In genomic region chr1:150010388-150011115, GRCh38 we compare ENCODE assay signal across 8 cellular contexts. TPM values are rescaled to one million over a fixed set of nuclear protein-coding genes. Genes with fewer than 3 reads are reported as not detected.
DNase-seq lines count a peak whose midpoint lies in the region; TF ChIP-seq lines count a peak whose summit lies in the region.

Gene OTUD7B, minus strand, starts transcription at chr1:150010726. Its CDS starts 33,216 bp downstream, at chr1:149977510.

- peak within 1 kb of the TSS; percentile 78 for H3K4me3 ChIP-seq in Loucy (ENCODE audit: low read length, poor library complexity, severe bottlenecking)

- peak within 1 kb of the TSS; percentile 96 for H3K27ac ChIP-seq in substantia nigra (ENCODE audit: low read depth, low read length, poor library complexity, severe bottlenecking)

- peak within 1 kb of the TSS; percentile 76 for H3K9ac ChIP-seq in Loucy (ENCODE audit: low read depth, low read length, poor library complexity, severe bottlenecking)

- H3K4me2 ChIP-seq in Loucy (ENCODE audit: low read depth, low read length, poor library complexity, severe bottlenecking): peak within 1 kb of the TSS; percentile 74

- peak within 1 kb of the TSS; percentile 98 for H2AFZ ChIP-seq in Loucy (ENCODE audit: low read length)

- peaks cover 5% of the 10 kb centered on the region for H4K20me1 ChIP-seq in Loucy (ENCODE audit: insufficient read depth, low read length, poor library complexity, severe bottlenecking)

- no peaks in the 10 kb centered on the region for H3F3A ChIP-seq in Loucy (ENCODE audit: low read depth)

- no peaks in the 10 kb centered on the region for H3K9me2 ChIP-seq in Loucy (replicated peaks; ENCODE audit: low read depth, low read length)

- H3K4me1 ChIP-seq in Loucy (ENCODE audit: insufficient read depth, low read length, poor library complexity, severe bottlenecking): peaks cover 21% of the 10 kb centered on the region

- TF ChIP-seq CTCF in Loucy (conservative IDR thresholded peaks at IDR 0.05; ENCODE audit: low read length): no peak

- no peaks in the 10 kb centered on the region for H3K36me3 ChIP-seq in Loucy (ENCODE audit: insufficient read depth, low read length)

- in situ Hi-C loops in SK-MEL-5 (cut with HindIII; ENCODE audit: low pct_unique_long_range_greater_than_20kb, low sequenced_read_pairs): no loop called here

- H3K9me3 ChIP-seq in Loucy (ENCODE audit: insufficient read depth, low read depth, low read length): no peaks in the 10 kb centered on the region

- peaks cover 37% of the 10 kb centered on the region for H3K79me2 ChIP-seq in Loucy (ENCODE audit: insufficient read depth, low read length)

- DNase-seq in EH (ENCODE audit: low read depth) (peak; percentile 89), GOT3 (lab: John Stamatoyannopoulos, UW) (peak; percentile 56), SK-MEL-5 (ENCODE audit: low read depth, low spot score) (peak; percentile 88), globus pallidus (ENCODE audit: low spot score) (peak; percentile 92), nucleus accumbens (lab: John Stamatoyannopoulos, UW) (peak in 55 of 56 donors; percentile 30 to 91 (median 83)), substantia nigra (lab: John Stamatoyannopoulos, UW) (peak; percentile 36 to 92 (median 85))
- DNase-seq in activated naive CD4-positive, alpha-beta T cell treated with anti-CD3 and anti-CD28 coated beads, Interleukin-2, amount 50 U/mL, for 16 hours: peak; percentile 82

- no peaks in the 10 kb centered on the region for H3K27me3 ChIP-seq in Loucy (ENCODE audit: insufficient read depth, low read length, poor library complexity, severe bottlenecking)

RNA-seq across cellular contexts. Expression of gene OTUD7B, which starts in this region (rescaled TPM):
- total RNA-seq in SK-MEL-5 (2014; rRNA removed; shearing (Covaris generic)): 34.9 and 37.3 TPM in 2 replicates
- 13.6 and 22.2 TPM in 2 replicates for polyA plus RNA-seq in SK-MEL-5 (2015; cell fraction: cytosol; rRNA removed)
- polyA plus RNA-seq in SK-MEL-5 (2015; cell fraction: nucleus; rRNA removed): 15.2 and 18.5 TPM in 2 replicates

Comparison
In these comparisons a context has a peak if more than half of its experiments do, and no peak if none do; other contexts are left out.
1. Peak in every context shown above with its lines: DNase-seq, H3K4me3 ChIP-seq and H3K27ac ChIP-seq.